17 cellular contexts compared by ENCODE assay signal in the genomic region with DNA sequence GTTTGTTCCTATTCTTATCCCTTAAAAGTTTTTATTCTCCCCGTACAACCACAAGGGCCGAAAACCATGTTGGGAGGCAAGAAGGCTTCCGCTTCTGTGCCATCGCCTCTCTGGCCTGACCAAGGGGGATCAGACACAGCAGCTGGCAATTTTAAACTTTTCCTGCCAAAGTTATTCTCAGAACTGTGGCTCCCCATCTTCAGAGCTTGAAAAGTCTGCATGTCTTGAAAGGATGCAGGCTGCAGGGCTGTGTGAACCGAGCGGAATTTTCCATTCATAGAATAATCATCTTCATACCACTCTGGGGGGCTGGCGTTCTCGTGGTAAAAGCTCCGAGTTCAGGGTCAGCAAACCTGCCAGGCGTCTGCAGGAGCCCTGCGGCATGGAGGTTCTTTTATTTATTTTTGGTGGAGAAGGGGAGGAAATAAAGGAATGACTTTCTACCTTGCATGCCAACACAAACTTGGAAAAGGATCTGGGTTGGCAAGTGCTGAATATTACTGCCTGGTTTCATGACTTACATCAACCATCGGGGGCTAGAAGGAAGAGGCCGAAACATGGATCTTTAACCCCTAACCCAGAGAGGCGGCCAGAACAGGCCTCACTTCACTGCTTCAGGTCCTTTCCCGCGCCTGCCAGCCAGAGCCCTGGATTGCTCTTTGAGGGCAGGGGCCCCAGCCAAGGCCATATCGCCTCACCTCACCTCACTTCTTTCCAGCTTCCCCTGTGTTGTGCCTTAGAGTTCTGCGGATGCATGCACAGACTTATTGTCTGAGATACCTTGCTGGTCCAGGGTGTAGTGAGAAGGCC. TPM values are rescaled to one million over a fixed set of nuclear protein-coding genes. Genes with fewer than 3 reads are reported as not detected.
A peak's percentile ranks its signal among the peaks of the same experiment; 100 is the strongest.
DNase-seq lines count a peak whose midpoint lies in the region; ATAC-seq and TF ChIP-seq lines count a peak whose summit lies in the region.
"Had no signal": no experiment of that assay in that cellular context is flagged by ENCODE, and none has a peak within 500 bp of the region (broad histone marks: within the 10 kb centered on the region; RNA-seq: fewer than 3 reads in every experiment).

No MANE protein-coding gene starts in this region.

- H3K9me3 ChIP-seq in PC-3 (ENCODE audit: low read length) (no peaks in the 10 kb centered on the region), tibial artery (no peaks in the 10 kb centered on the region)
- H3K9me3 ChIP-seq: left lung had no signal

- H3K36me3 ChIP-seq in PC-3 (ENCODE audit: low read depth, low read length) (no peaks in the 10 kb centered on the region), tibial artery (no peaks in the 10 kb centered on the region)
- H3K36me3 ChIP-seq: left lung had no signal

- no TSS peak for BruUV-seq in PC-3 (replicated peaks; lab: Mats Ljungman, UMichigan)

- no peaks in the 10 kb centered on the region for H3K27me3 ChIP-seq in PC-3 (ENCODE audit: low read length)
- no peaks in the 10 kb centered on the region for H3K27me3 ChIP-seq in tibial artery

- no peaks in the 10 kb centered on the region for H3K9me2 ChIP-seq in PC-3 (replicated peaks; ENCODE audit: low read length)

- H4K20me1 ChIP-seq in PC-3 (ENCODE audit: low read length) = peaks cover 8% of the 10 kb centered on the region; the same call in 1 of the 2 replicates

- no peak for ATAC-seq in PC-3

- H3K27ac ChIP-seq in PC-3 (ENCODE audit: low read length) (0 out of 2 replicates have a peak overlapping the region, but pooled peaks have one; percentile 20), tibial artery (peak overlapping the region; percentile 67 to 74)
- H3K27ac ChIP-seq: GM23248 had no signal

- no peaks in the 10 kb centered on the region for H3K79me2 ChIP-seq in PC-3 (ENCODE audit: low read length)

- no peak overlapping the region for H3K9ac ChIP-seq in PC-3 (ENCODE audit: low read length)
- H3K9ac ChIP-seq: GM23248 had no signal

- DNase-seq in PC-3 = peak; percentile 12
- DNase-seq in astrocyte of the hippocampus (ENCODE audit: low read depth, low spot score) = peak; percentile 64
- peak; percentile 7 for DNase-seq in medulla oblongata (ENCODE audit: extremely low spot score)
- peak in 1 of 2 donors; percentile 63 for DNase-seq in tibial artery
- DNase-seq in SKM-1 (lab: John Stamatoyannopoulos, UW; ENCODE audit: unreplicated experiment) = no peak
- DNase-seq in SHP77 treated with DMSO at 0.1 percent for 48 hours (lab: John Stamatoyannopoulos, UW) = no peak
- DNase-seq in HT-29 (ENCODE audit: low spot score) = no peak
- DNase-seq: activated CD4-positive, alpha-beta T cell treated with anti-CD3 and anti-CD28 coated beads for 48 hours; activated naive CD8-positive, alpha-beta T cell treated with anti-CD3 and anti-CD28 coated beads, Interleukin-2, amount 10 ng/mL, durations not matched to agents 7 days and 5 days; activated T-cell treated with anti-CD3 and anti-CD28 coated beads, Interleukin-2, amount 50 U/mL, for 24 hours; cortex of kidney; erythroblast; MM.1S; NCI-H748 treated with DMSO at 0.1 percent for 48 hours; stimulated activated CD4-positive, alpha-beta T cell treated with anti-CD3 and anti-CD28 coated beads, Interleukin-4, amount 100 ng/mL, for 1 hour had no signal

- peaks cover 48% of the 10 kb centered on the region for H3K4me1 ChIP-seq in PC-3 (ENCODE audit: insufficient read depth, low read length)
- H3K4me1 ChIP-seq in tibial artery = peaks cover 0 to 61% (median 46%) of the 10 kb centered on the region in 4 donors

- TF ChIP-seq CTCF in PC-3 (conservative IDR thresholded peaks at IDR 0.05; ENCODE audit: low read depth, low read length) = no peak
- TF ChIP-seq CTCF in tibial artery (IDR thresholded peaks at IDR 0.05) = no peak

- intact Hi-C loops in PC-3 (cut with micrococcal nuclease) (loop anchor here (10.0 kb wide), 2 partner anchors 182 to 222 kb away; no protein-coding TSS in a partner anchor), tibial artery (cut with DNase I; ENCODE audit: low total_unique reads) (no loop called here)

- no peak overlapping the region for H2AFZ ChIP-seq in PC-3 (ENCODE audit: low read length)
- H2AFZ ChIP-seq: GM23248 had no signal

- CTCF ChIA-PET in PC-3 (lab: Charles Lee) = no interaction called here

- POLR2A ChIA-PET in PC-3 (lab: Charles Lee; ENCODE audit: unreplicated experiment) = interaction anchor here (0.5 kb wide), 1 partner anchor 1710 kb away, joined by 4 read pairs; no protein-coding TSS in a partner anchor

- peak overlapping the region; percentile 15; the same call in 1 of the 2 replicates for H3K4me2 ChIP-seq in PC-3 (ENCODE audit: low read length)

- no peaks in the 10 kb centered on the region for H3F3A ChIP-seq in PC-3 (ENCODE audit: low read length, unreplicated experiment)

- no peak overlapping the region for H3K4me3 ChIP-seq in PC-3 (ENCODE audit: low read length)
- H3K4me3 ChIP-seq in tibial artery = no peak overlapping the region
- H3K4me3 ChIP-seq: GM23248, left lung had no signal

RNA-seq across cellular contexts. Expression of a gene that starts 3.0 kb away (rescaled TPM):
- total RNA-seq in PC-3 (2014; rRNA removed) = 5.4 and 6.0 TPM in 2 replicates
- total RNA-seq in HT-29 (2014; rRNA removed; shearing (Covaris generic)) = 3.1 and 4.8 TPM in 2 replicates

RNA-seq across cellular contexts. Expression of a gene that starts 54.1 kb away (rescaled TPM):
- total RNA-seq in PC-3 (2014; rRNA removed) = 46.0 and 56.3 TPM in 2 replicates
- total RNA-seq in HT-29 (2014; rRNA removed; shearing (Covaris generic)) = 52.5 and 53.3 TPM in 2 replicates

Comparison
In these comparisons a context has a peak if more than half of its experiments do, and no peak if none do; other contexts are left out.
1. DNase-seq: peak in PC-3 (single experiment), astrocyte of the hippocampus (single experiment) and medulla oblongata (single experiment); none in SKM-1 (single experiment), SHP77 treated with DMSO at 0.1 percent for 48 hours (single experiment) and HT-29 (single experiment).